7 cellular contexts compared by ENCODE assay signal in the genomic region with DNA sequence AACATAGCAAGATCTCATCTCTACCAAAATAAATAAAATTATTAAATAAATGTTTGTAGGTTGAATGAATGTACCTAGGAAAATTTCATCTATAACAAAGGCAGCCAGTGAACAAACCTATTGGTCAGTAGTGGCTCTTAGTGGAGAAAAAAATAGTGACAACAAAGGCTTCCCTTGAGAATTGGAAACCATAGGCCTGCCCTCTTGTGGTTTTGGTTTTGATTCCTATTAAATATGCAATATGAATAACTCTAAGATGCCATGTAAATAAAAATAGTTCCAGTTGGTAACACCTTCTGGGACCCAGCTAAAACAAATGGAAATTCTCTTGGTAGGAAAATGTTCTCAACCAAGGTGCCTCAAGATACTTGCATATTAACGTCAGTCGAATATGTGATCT.
"Had no signal": no experiment of that assay in that cellular context is flagged by ENCODE, and none has a peak within 500 bp of the region (broad histone marks: within the 10 kb centered on the region; RNA-seq: fewer than 3 reads in every experiment).

No MANE protein-coding gene starts in this region.

- ATAC-seq: HCT116 had no signal

- H3K27ac ChIP-seq: GM23248 had no signal

- H3K9ac ChIP-seq: GM23248 had no signal

- H3K27ac Mint-ChIP-seq: HFFc6 had no signal

- H2AFZ ChIP-seq: GM23248 had no signal

- H3K4me3 ChIP-seq: GM23248, HAP-1 had no signal

- H3K9me3 Mint-ChIP-seq: HFFc6 had no signal

- DNase-seq: GM23248, GOT3, H7, HFFc6, IMR-90 had no signal

- H3K36me3 ChIP-seq: HAP-1 had no signal

- H3K4me3 Mint-ChIP-seq: HFFc6 had no signal

- H3K9me3 ChIP-seq: HAP-1 had no signal

- H3K4me1 ChIP-seq: HAP-1 had no signal
